In genomic region chr2:9423100-9423921, GRCh38 we compare ENCODE assay signal across 1 cellular context.
TF ChIP-seq lines count a peak whose summit lies in the region.

CPSF3 (plus strand) TSS chr2:9423654; CDS start chr2:9423774, 120 bp downstream.
ITGB1BP1 (minus strand) TSS chr2:9423528; CDS start chr2:9418697, 4,831 bp downstream.

TF ChIP-seq in A549, 52 proteins besides CTCF, POLR2A, EP300 and RAD21 (continued from another document):
- TF ChIP-seq, protein P1, sequence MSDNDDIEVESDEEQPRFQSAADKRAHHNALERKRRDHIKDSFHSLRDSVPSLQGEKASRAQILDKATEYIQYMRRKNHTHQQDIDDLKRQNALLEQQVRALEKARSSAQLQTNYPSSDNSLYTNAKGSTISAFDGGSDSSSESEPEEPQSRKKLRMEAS (IDR thresholded peaks at IDR 0.05), result peak; percentile 79
- TF ChIP-seq TP53 (CRISPR knock-in tag; IDR thresholded peaks at IDR 0.05) (no peak; the same call in 1 of the 2 replicates), KDM1A (IDR thresholded peaks at IDR 0.05; ENCODE audit: low read depth) (peak; percentile 30; the same call in 1 of the 2 replicates), HDAC2 (IDR thresholded peaks at IDR 0.05) (no peak), EHF (CRISPR knock-in tag; IDR thresholded peaks at IDR 0.05) (no peak), BCL3 (IDR thresholded peaks at IDR 0.05) (peak; percentile 22; the same call in 2 of the 3 replicates), ZFP36 (IDR thresholded peaks at IDR 0.05; ENCODE audit: borderline replicate concordance, partially characterized antibody) (no peak), NR3C1 (IDR thresholded peaks at IDR 0.05) (no peak), RFX5 (IDR thresholded peaks at IDR 0.05) (peak; percentile 72), NFE2L2 (conservative IDR thresholded peaks at IDR 0.05; ENCODE audit: low read length) (no peak), JUN (IDR thresholded peaks at IDR 0.05) (peak; percentile 73 to 86; a peak in 3 of 5 replicates), HEYL (CRISPR knock-in tag; IDR thresholded peaks at IDR 0.05) (no peak), FOSB (CRISPR knock-in tag; IDR thresholded peaks at IDR 0.05) (no peak), FOXS1 (CRISPR knock-in tag; IDR thresholded peaks at IDR 0.05) (no peak), SMC3 (IDR thresholded peaks at IDR 0.05) (no peak; the same call in 2 of the 3 replicates), NPAS2 (CRISPR knock-in tag; IDR thresholded peaks at IDR 0.05; ENCODE audit: borderline replicate concordance) (no peak), KDM5A (IDR thresholded peaks at IDR 0.05) (peak; percentile 82), MAFK (IDR thresholded peaks at IDR 0.05; ENCODE audit: partially characterized antibody) (no peak), FOSL2 (IDR thresholded peaks at IDR 0.05) (no peak), FOSL2 (CRISPR knock-in tag; IDR thresholded peaks at IDR 0.05) (no peak), MAZ (IDR thresholded peaks at IDR 0.05; ENCODE audit: borderline replicate concordance, low read depth, low read length) (peak; percentile 94), HOXB13 (CRISPR knock-in tag; IDR thresholded peaks at IDR 0.05; ENCODE audit: low read depth) (no peak), PHF8 (IDR thresholded peaks at IDR 0.05; ENCODE audit: borderline replicate concordance, low read depth) (peak; percentile 63), HES2 (IDR thresholded peaks at IDR 0.05) (no peak), CHD2 (IDR thresholded peaks at IDR 0.05; ENCODE audit: low read length, partially characterized antibody) (peak; percentile 90), RCOR1 (IDR thresholded peaks at IDR 0.05; ENCODE audit: low read depth, low read length) (no peak), HOXA7 (CRISPR knock-in tag; IDR thresholded peaks at IDR 0.05) (no peak), CBX2 (IDR thresholded peaks at IDR 0.05; ENCODE audit: borderline replicate concordance, low read depth) (no peak), ZC3H11A (IDR thresholded peaks at IDR 0.05) (no peak), JUNB (IDR thresholded peaks at IDR 0.05) (no peak), ATOH8 (CRISPR knock-in tag; IDR thresholded peaks at IDR 0.05; ENCODE audit: low read depth) (no peak), BHLHE40 (IDR thresholded peaks at IDR 0.05; ENCODE audit: low read depth, low read length) (no peak), HOXB5 (CRISPR knock-in tag; IDR thresholded peaks at IDR 0.05) (no peak), RARB (CRISPR knock-in tag; IDR thresholded peaks at IDR 0.05) (no peak), CHD4 (IDR thresholded peaks at IDR 0.05; ENCODE audit: borderline replicate concordance) (no peak), MYC (IDR thresholded peaks at IDR 0.05; ENCODE audit: borderline replicate concordance, low read length) (peak; percentile 68; the same call in 1 of the 2 replicates), E2F6 (IDR thresholded peaks at IDR 0.05; ENCODE audit: borderline replicate concordance, low read depth) (peak; percentile 70; the same call in 1 of the 2 replicates), SREBF2 (IDR thresholded peaks at IDR 0.05) (no peak)
- TF ChIP-seq, protein P2, sequence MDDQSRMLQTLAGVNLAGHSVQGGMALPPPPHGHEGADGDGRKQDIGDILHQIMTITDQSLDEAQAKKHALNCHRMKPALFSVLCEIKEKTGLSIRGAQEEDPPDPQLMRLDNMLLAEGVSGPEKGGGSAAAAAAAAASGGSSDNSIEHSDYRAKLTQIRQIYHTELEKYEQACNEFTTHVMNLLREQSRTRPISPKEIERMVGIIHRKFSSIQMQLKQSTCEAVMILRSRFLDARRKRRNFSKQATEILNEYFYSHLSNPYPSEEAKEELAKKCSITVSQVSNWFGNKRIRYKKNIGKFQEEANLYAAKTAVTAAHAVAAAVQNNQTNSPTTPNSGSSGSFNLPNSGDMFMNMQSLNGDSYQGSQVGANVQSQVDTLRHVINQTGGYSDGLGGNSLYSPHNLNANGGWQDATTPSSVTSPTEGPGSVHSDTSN (IDR thresholded peaks at IDR 0.05), result no peak
- TF ChIP-seq, protein P3, sequence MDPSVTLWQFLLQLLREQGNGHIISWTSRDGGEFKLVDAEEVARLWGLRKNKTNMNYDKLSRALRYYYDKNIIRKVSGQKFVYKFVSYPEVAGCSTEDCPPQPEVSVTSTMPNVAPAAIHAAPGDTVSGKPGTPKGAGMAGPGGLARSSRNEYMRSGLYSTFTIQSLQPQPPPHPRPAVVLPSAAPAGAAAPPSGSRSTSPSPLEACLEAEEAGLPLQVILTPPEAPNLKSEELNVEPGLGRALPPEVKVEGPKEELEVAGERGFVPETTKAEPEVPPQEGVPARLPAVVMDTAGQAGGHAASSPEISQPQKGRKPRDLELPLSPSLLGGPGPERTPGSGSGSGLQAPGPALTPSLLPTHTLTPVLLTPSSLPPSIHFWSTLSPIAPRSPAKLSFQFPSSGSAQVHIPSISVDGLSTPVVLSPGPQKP (IDR thresholded peaks at IDR 0.05; ENCODE audit: low read depth, low read length), result 0 out of 2 replicates have a peak, but pooled peaks have one; percentile 45
- TF ChIP-seq, protein P4, sequence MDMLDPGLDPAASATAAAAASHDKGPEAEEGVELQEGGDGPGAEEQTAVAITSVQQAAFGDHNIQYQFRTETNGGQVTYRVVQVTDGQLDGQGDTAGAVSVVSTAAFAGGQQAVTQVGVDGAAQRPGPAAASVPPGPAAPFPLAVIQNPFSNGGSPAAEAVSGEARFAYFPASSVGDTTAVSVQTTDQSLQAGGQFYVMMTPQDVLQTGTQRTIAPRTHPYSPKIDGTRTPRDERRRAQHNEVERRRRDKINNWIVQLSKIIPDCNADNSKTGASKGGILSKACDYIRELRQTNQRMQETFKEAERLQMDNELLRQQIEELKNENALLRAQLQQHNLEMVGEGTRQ (IDR thresholded peaks at IDR 0.05), result no peak
TF ChIP-seq in A549: peak in this region for 14.
